Comparison of ENCODE assay signal across 15 cellular contexts in the genomic region with DNA sequence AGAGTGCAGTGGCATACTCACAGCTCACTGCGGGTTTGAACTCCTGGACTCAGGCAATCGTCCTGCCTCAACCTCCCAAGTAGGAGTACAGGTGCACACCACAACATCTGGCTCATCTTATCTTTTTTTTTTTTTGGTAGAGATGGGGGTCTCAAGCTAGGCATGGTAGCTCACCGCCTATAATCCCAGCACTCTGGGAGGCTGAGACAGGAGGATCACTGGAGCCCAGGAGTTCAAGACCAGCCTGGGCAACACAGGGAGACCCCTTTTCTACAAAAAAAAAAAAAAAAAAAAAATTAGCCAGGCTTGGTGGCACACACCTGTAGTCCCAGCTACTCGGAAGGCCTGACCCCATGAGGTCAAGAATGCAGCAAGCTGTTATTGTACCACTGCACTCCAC. TPM values are rescaled to one million over a fixed set of nuclear protein-coding genes. Genes with fewer than 3 reads are reported as not detected.
DNase-seq lines count a peak whose midpoint lies in the region; ATAC-seq, FAIRE-seq and TF ChIP-seq lines count a peak whose summit lies in the region.
"Had no signal": no experiment of that assay in that cellular context is flagged by ENCODE, and none has a peak within 500 bp of the region (broad histone marks: within the 10 kb centered on the region; RNA-seq: fewer than 3 reads in every experiment).

No MANE protein-coding gene starts in this region.

- no peak overlapping the region; the same call in 1 of the 2 replicates for H3K9ac ChIP-seq in KMS-11

- no peaks in the 10 kb centered on the region for H3K27me3 ChIP-seq in CD4-positive, CD25-positive, alpha-beta regulatory T cell (ENCODE audit: control insufficient read depth, insufficient read depth, low read length)
- H3K27me3 ChIP-seq in KMS-11 (ENCODE audit: insufficient read depth, low read depth) (no peaks in the 10 kb centered on the region), brain microvascular endothelial cell (replicated peaks) (no peaks in the 10 kb centered on the region)
- H3K27me3 ChIP-seq: dorsolateral prefrontal cortex, testis had no signal

- peaks cover 19% of the 10 kb centered on the region for H3K36me3 Mint-ChIP-seq in CD4-positive, CD25-positive, alpha-beta regulatory T cell
- H3K36me3 Mint-ChIP-seq in osteocyte (ENCODE audit: unreplicated experiment) = peaks cover 3% of the 10 kb centered on the region

- H3K4me3 Mint-ChIP-seq in CD4-positive, CD25-positive, alpha-beta regulatory T cell = peak overlapping the region in 2 of 4 donors; percentile 70 to 79
- H3K4me3 Mint-ChIP-seq in osteocyte (ENCODE audit: unreplicated experiment) = no peak overlapping the region

- peaks cover 0 to 3% (median 0%) of the 10 kb centered on the region in 7 donors for H3K9me3 Mint-ChIP-seq in CD4-positive, CD25-positive, alpha-beta regulatory T cell
- no peaks in the 10 kb centered on the region for H3K9me3 Mint-ChIP-seq in osteocyte (ENCODE audit: unreplicated experiment)

- FAIRE-seq in frontal cortex (lab: Jason Lieb, UNC) = no peak

- H3K79me2 ChIP-seq in KMS-11 (ENCODE audit: insufficient read depth, low read depth) = peaks cover 91% of the 10 kb centered on the region

- H4K20me1 ChIP-seq in KMS-11 (ENCODE audit: insufficient read depth) = no peaks in the 10 kb centered on the region

- no peak for ATAC-seq in CD4-positive, CD25-positive, alpha-beta regulatory T cell (ENCODE audit: low read depth in 2 of 2)
- ATAC-seq in GM21529 (IDR thresholded peaks at IDR 0.05; ENCODE audit: unreplicated experiment) (no peak), HG03045 (IDR thresholded peaks at IDR 0.05; ENCODE audit: unreplicated experiment) (no peak)
- ATAC-seq: naive thymus-derived CD4-positive, alpha-beta T cell had no signal

- H3K36me3 ChIP-seq in CD4-positive, CD25-positive, alpha-beta regulatory T cell (ENCODE audit: control insufficient read depth, insufficient read depth, low read length) = no peaks in the 10 kb centered on the region
- H3K36me3 ChIP-seq in KMS-11 (ENCODE audit: insufficient read depth) (no peaks in the 10 kb centered on the region), brain microvascular endothelial cell (replicated peaks) (no peaks in the 10 kb centered on the region)

- no peaks in the 10 kb centered on the region for H3K27me3 Mint-ChIP-seq in CD4-positive, CD25-positive, alpha-beta regulatory T cell
- H3K27me3 Mint-ChIP-seq in osteocyte (ENCODE audit: unreplicated experiment) = no peaks in the 10 kb centered on the region
- H3K27me3 Mint-ChIP-seq: naive thymus-derived CD4-positive, alpha-beta T cell had no signal

- H2AFZ ChIP-seq in KMS-11 (ENCODE audit: low read depth) = no peak overlapping the region

- H3K27ac ChIP-seq in CD4-positive, CD25-positive, alpha-beta regulatory T cell (ENCODE audit: insufficient read depth, low read length, poor library complexity, severe bottlenecking) = peak overlapping the region; percentile 7
- H3K27ac ChIP-seq in KMS-11 (peak overlapping the region; percentile 53; the same call in 1 of the 2 replicates), brain microvascular endothelial cell (peak overlapping the region; percentile 83)

- H3K27ac Mint-ChIP-seq in CD4-positive, CD25-positive, alpha-beta regulatory T cell = peak overlapping the region in 2 of 3 donors; percentile 80 to 87
- peak overlapping the region; percentile 88 for H3K27ac Mint-ChIP-seq in osteocyte (ENCODE audit: unreplicated experiment)

- TF ChIP-seq CTCF in KMS-11 (conservative IDR thresholded peaks at IDR 0.05; ENCODE audit: low read depth, low read length) (no peak), brain microvascular endothelial cell (IDR thresholded peaks at IDR 0.05; ENCODE audit: low read depth, low read length, missing control alignments) (no peak), osteocyte (IDR thresholded peaks at IDR 0.05) (no peak)

- DNase-seq in CD4-positive, CD25-positive, alpha-beta regulatory T cell = no peak
- DNase-seq in brain microvascular endothelial cell (no peak), osteocyte (ENCODE audit: extremely low spot score, unreplicated experiment) (no peak), NCI-H526 (lab: John Stamatoyannopoulos, UW) (no peak), frontal cortex (ENCODE audit: low spot score in 2 of 2) (no peak)
- DNase-seq: activated T-cell treated with anti-CD3 and anti-CD28 coated beads, Interleukin-2, amount 50 U/mL, for 1 hour; DMS79; dorsolateral prefrontal cortex; hypothalamus; naive thymus-derived CD4-positive, alpha-beta T cell; NCI-H526 treated with DMSO at 0.1 percent for 48 hours; testis had no signal

- H3K4me3 ChIP-seq in CD4-positive, CD25-positive, alpha-beta regulatory T cell (ENCODE audit: low read depth, low read length) = peak overlapping the region; percentile 60
- H3K4me3 ChIP-seq in KMS-11 (IDR thresholded peaks at IDR 0.05; ENCODE audit: insufficient read depth, low read depth, low read length) = no peak overlapping the region
- H3K4me3 ChIP-seq in brain microvascular endothelial cell (ENCODE audit: low read depth, low read length) = no peak overlapping the region
- H3K4me3 ChIP-seq: dorsolateral prefrontal cortex, testis had no signal

- peaks cover 48 to 82% (median 63%) of the 10 kb centered on the region in 4 donors for H3K4me1 Mint-ChIP-seq in CD4-positive, CD25-positive, alpha-beta regulatory T cell
- peaks cover 54% of the 10 kb centered on the region for H3K4me1 Mint-ChIP-seq in osteocyte (ENCODE audit: unreplicated experiment)

- no peaks in the 10 kb centered on the region for H3K9me3 ChIP-seq in CD4-positive, CD25-positive, alpha-beta regulatory T cell (ENCODE audit: control insufficient read depth in 2 of 2, low read length in 2 of 2)
- H3K9me3 ChIP-seq: testis had no signal

- peaks cover 40% of the 10 kb centered on the region for H3K4me1 ChIP-seq in CD4-positive, CD25-positive, alpha-beta regulatory T cell (ENCODE audit: control insufficient read depth, insufficient read depth, low read length, poor library complexity, severe bottlenecking)
- H3K4me1 ChIP-seq in KMS-11 (ENCODE audit: low read depth, poor library complexity, severe bottlenecking) = peaks cover 51% of the 10 kb centered on the region

- H3K4me2 ChIP-seq in KMS-11 = 0 out of 2 replicates have a peak overlapping the region, but pooled peaks have one; percentile 44

- in situ Hi-C loops in brain microvascular endothelial cell (cut with HindIII; ENCODE audit: low pct_ligation_motif_present, low sequenced_read_pairs) = no loop called here

RNA-seq across cellular contexts. Expression of a gene that starts 31.5 kb away (rescaled TPM):
- 89.6 TPM for total RNA-seq in CD4-positive, CD25-positive, alpha-beta regulatory T cell
- 10 to 100 TPM; 18.7 to 23.4 (median 22.9) TPM for polyA plus RNA-seq in CD4-positive, CD25-positive, alpha-beta regulatory T cell
- total RNA-seq in osteocyte = 47.3 and 50.2 TPM in 2 replicates
- 21.2 TPM for total RNA-seq in frontal cortex

Comparison
In these comparisons a context has a peak if more than half of its experiments do, and no peak if none do; other contexts are left out.
1. H3K27ac ChIP-seq: peak in every context shown above with its lines; median percentile 83 in brain microvascular endothelial cell; 53 in KMS-11; 7 in CD4-positive, CD25-positive, alpha-beta regulatory T cell.